ENCODE assay signal across 27 cellular contexts in the genomic region with DNA sequence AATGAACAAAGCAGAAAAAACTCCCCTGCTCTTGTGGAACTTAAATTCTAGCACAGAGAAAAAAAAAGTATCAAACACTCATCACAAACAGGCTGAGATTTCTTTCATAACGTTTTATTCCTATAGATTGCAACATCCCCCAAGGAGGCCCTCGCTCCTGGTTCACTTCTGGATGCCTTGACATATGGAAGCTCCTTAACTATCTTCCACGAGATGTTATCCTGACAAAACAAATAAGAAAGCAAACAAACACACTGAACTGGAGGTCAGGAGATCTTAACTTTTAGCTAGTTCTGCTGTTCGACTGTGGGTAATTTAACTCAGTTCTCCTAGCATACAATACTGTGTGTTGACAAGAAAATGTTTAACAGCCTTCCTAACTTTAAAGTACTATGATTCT.
A peak's percentile ranks its signal among the peaks of the same experiment; 100 is the strongest.
DNase-seq lines count a peak whose midpoint lies in the region; ATAC-seq and TF ChIP-seq lines count a peak whose summit lies in the region.
"Had no signal": no experiment of that assay in that cellular context is flagged by ENCODE, and none has a peak within 500 bp of the region (broad histone marks: within the 10 kb centered on the region; RNA-seq: fewer than 3 reads in every experiment).

No MANE protein-coding gene starts in this region.

- H2BK5ac ChIP-seq in mesendoderm (ENCODE audit: low read length) = no peak overlapping the region

- 69 to 77% methylated on average over 4 of the region's 4 CpGs for WGBS in esophagus squamous epithelium, 2 donors
- WGBS in stomach, 5 donors = 56 to 76% (median 62%) methylated on average over 4 of the region's 4 CpGs
- WGBS in mesendoderm (ENCODE audit: extremely low coverage, insufficient coverage, low lambda C conversion rate) = no CpG with 5 or more reads among the region's 4 CpGs

- H3K79me2 ChIP-seq in OCI-LY3 (ENCODE audit: low read length) (peaks cover 87% of the 10 kb centered on the region), mesendoderm (ENCODE audit: control insufficient read depth, insufficient read depth, low read length) (no peaks in the 10 kb centered on the region)

- no peak overlapping the region for H2AK5ac ChIP-seq in mesendoderm (ENCODE audit: low read length)

- TF ChIP-seq POLR2A in esophagus squamous epithelium (IDR thresholded peaks at IDR 0.05) (no peak), stomach (IDR thresholded peaks at IDR 0.05) (no peak)

- peaks cover 59 to 99% (median 89%) of the 10 kb centered on the region in 10 experiments for H3K4me1 ChIP-seq in BLaER1 treated with 17β-estradiol and CSF1 and Interleukin-3, amounts not matched to agents 10 nM and 100 nM
- peaks cover 99% of the 10 kb centered on the region for H3K4me1 ChIP-seq in OCI-LY3 (ENCODE audit: low read length)
- H3K4me1 ChIP-seq in esophagus squamous epithelium = peaks cover 6 to 67% (median 16%) of the 10 kb centered on the region in 3 donors
- peaks cover 14 to 71% (median 46%) of the 10 kb centered on the region in 4 donors for H3K4me1 ChIP-seq in stomach
- peaks cover 5% of the 10 kb centered on the region for H3K4me1 ChIP-seq in mesendoderm (ENCODE audit: control insufficient read depth, low read depth, low read length)

- H2AFZ ChIP-seq in OCI-LY3 (ENCODE audit: low read depth, low read length) = no peak overlapping the region
- H2AFZ ChIP-seq: hepatocyte had no signal

- H3K27ac ChIP-seq in BLaER1 treated with 17β-estradiol and CSF1 and Interleukin-3, amounts not matched to agents 10 nM and 100 nM = peak overlapping the region in 9 of 11 experiments; percentile 11 to 99 (median 98); a peak in 12 of 22 replicates
- H3K27ac ChIP-seq in OCI-LY3 (ENCODE audit: low read length) (peak overlapping the region; percentile 96), esophagus squamous epithelium (peak overlapping the region in 3 of 4 donors; percentile 73 to 84 (median 82)), stomach (peak overlapping the region in 4 of 5 donors; percentile 58 to 88 (median 82)), mesendoderm (ENCODE audit: low read depth, low read length) (no peak overlapping the region)
- H3K27ac ChIP-seq: hepatocyte, ovary had no signal

- no peak for ATAC-seq in HG03520 (IDR thresholded peaks at IDR 0.05; ENCODE audit: unreplicated experiment)
- ATAC-seq: left lung; stimulated activated naive CD8-positive, alpha-beta T cell treated with anti-CD3 and anti-CD28 coated beads, Interleukin-15, Interleukin-2, amounts not matched to agents 100 U/mL and 50 U/mL, for 24 hours had no signal

- no peak overlapping the region for H3K4me3 ChIP-seq in BLaER1 treated with 17β-estradiol and CSF1 and Interleukin-3, amounts not matched to agents 10 nM and 100 nM
- peak overlapping the region; percentile 64; the same call in 1 of the 2 replicates for H3K4me3 ChIP-seq in OCI-LY3 (ENCODE audit: low read length)
- H3K4me3 ChIP-seq in esophagus squamous epithelium = no peak overlapping the region
- no peak overlapping the region for H3K4me3 ChIP-seq in stomach
- no peak overlapping the region for H3K4me3 ChIP-seq in mesendoderm (ENCODE audit: low read length)
- H3K4me3 ChIP-seq: hepatocyte, left lung, ovary had no signal

- H4K20me1 ChIP-seq in BLaER1 treated with 17β-estradiol and CSF1 and Interleukin-3, amounts not matched to agents 10 nM and 100 nM = no peaks in the 10 kb centered on the region
- no peaks in the 10 kb centered on the region for H4K20me1 ChIP-seq in OCI-LY3 (ENCODE audit: insufficient read depth, low read length)

- intact Hi-C loops in esophagus squamous epithelium (cut with DNase I) (no loop called here), stomach (cut with DNase I; ENCODE audit: low total_unique reads) (no loop called here)

- no peaks in the 10 kb centered on the region for H3K9me3 ChIP-seq in BLaER1 treated with 17β-estradiol and CSF1 and Interleukin-3, amounts not matched to agents 10 nM and 100 nM (replicated peaks in 1 of 11)
- H3K9me3 ChIP-seq in OCI-LY3 (ENCODE audit: insufficient read depth, low read length) (no peaks in the 10 kb centered on the region), esophagus squamous epithelium (no peaks in the 10 kb centered on the region), stomach (no peaks in the 10 kb centered on the region)
- H3K9me3 ChIP-seq: left lung, ovary had no signal

- H3K4ac ChIP-seq in mesendoderm (ENCODE audit: low read depth, low read length) = no peak overlapping the region

- DNase-seq in esophagus squamous epithelium (lab: John Stamatoyannopoulos, UW) (no peak), stomach (no peak), cerebellum (ENCODE audit: low spot score) (no peak), HCEC 1CT (no peak), mesendoderm (no peak)
- DNase-seq: ACHN; activated B cell treated with CpG ODN at 0.5 μM for 24 hours; activated CD4-positive, alpha-beta T cell treated with anti-CD3 and anti-CD28 coated beads, Interleukin-2, amount 50 U/mL, for 48 hours; activated CD8-positive, alpha-beta memory T cell treated with anti-CD3 and anti-CD28 coated beads, Interleukin-2, amount 50 U/mL, for 48 hours; activated naive CD8-positive, alpha-beta T cell treated with anti-CD3 and anti-CD28 coated beads for 36 hours; COR-L47; effector CD8-positive, alpha-beta T cell; erythroblast; foreskin melanocyte; Kasumi-1; left lung; NCI-H1048; NCI-H187; NCI-H524 treated with DMSO at 0.1 percent for 48 hours; ovary; right cardiac atrium; stimulated activated CD4-positive, alpha-beta T cell treated with anti-CD3 and anti-CD28 coated beads, Interleukin-4, amount 100 ng/mL, for 4 hours; stimulated activated naive CD8-positive, alpha-beta T cell treated with anti-CD3 and anti-CD28 coated beads, Interleukin-15, Interleukin-2, amounts not matched to agents 100 U/mL and 50 U/mL, for 24 hours had no signal

- peak overlapping the region in 5 of 11 experiments; percentile 84 to 95 (median 93); a peak in 5 of 22 replicates for H3K4me2 ChIP-seq in BLaER1 treated with 17β-estradiol and CSF1 and Interleukin-3, amounts not matched to agents 10 nM and 100 nM
- H3K4me2 ChIP-seq in OCI-LY3 (ENCODE audit: low read length) (peak overlapping the region; percentile 72), mesendoderm (ENCODE audit: low read length) (no peak overlapping the region)
- H3K4me2 ChIP-seq: hepatocyte had no signal

- H4K5ac ChIP-seq in mesendoderm (ENCODE audit: low read length) = no peak overlapping the region

- H3K18ac ChIP-seq in mesendoderm (ENCODE audit: low read length) = no peak overlapping the region

- no peak overlapping the region for H3K23ac ChIP-seq in mesendoderm (ENCODE audit: low read length)

- TF ChIP-seq CTCF in OCI-LY3 (IDR thresholded peaks at IDR 0.05; ENCODE audit: low read depth, low read length) = no peak
- TF ChIP-seq CTCF in esophagus squamous epithelium (IDR thresholded peaks at IDR 0.05) = no peak
- no peak for TF ChIP-seq CTCF in stomach (IDR thresholded peaks at IDR 0.05)

- H3K36me3 ChIP-seq in BLaER1 treated with 17β-estradiol and CSF1 and Interleukin-3, amounts not matched to agents 10 nM and 100 nM = peaks cover 48 to 81% (median 59%) of the 10 kb centered on the region in 11 experiments
- H3K36me3 ChIP-seq in OCI-LY3 (replicated peaks; ENCODE audit: low read depth, low read length) (peaks cover 8% of the 10 kb centered on the region), esophagus squamous epithelium (peaks cover 0 to 53% (median 0%) of the 10 kb centered on the region in 3 donors), stomach (peaks cover 0 to 43% (median 17%) of the 10 kb centered on the region in 4 donors), mesendoderm (ENCODE audit: control insufficient read depth, insufficient read depth, low read length) (no peaks in the 10 kb centered on the region)
- H3K36me3 ChIP-seq: ovary had no signal

- H3K27me3 ChIP-seq in BLaER1 treated with 17β-estradiol and CSF1 and Interleukin-3, amounts not matched to agents 10 nM and 100 nM = no peaks in the 10 kb centered on the region
- no peaks in the 10 kb centered on the region for H3K27me3 ChIP-seq in OCI-LY3 (ENCODE audit: low read depth, low read length)
- H3K27me3 ChIP-seq in esophagus squamous epithelium = no peaks in the 10 kb centered on the region
- H3K27me3 ChIP-seq in stomach = no peaks in the 10 kb centered on the region
- no peaks in the 10 kb centered on the region for H3K27me3 ChIP-seq in mesendoderm (ENCODE audit: insufficient read depth, low read length, poor library complexity)
- H3K27me3 ChIP-seq: hepatocyte, left lung, ovary had no signal

- no peak overlapping the region for H3K56ac ChIP-seq in mesendoderm (ENCODE audit: low read length)

- no peak overlapping the region for H2BK15ac ChIP-seq in mesendoderm (replicated peaks; ENCODE audit: low read depth)

- H4K8ac ChIP-seq in mesendoderm (ENCODE audit: low read depth, low read length) = no peak overlapping the region

- no peak overlapping the region for H2BK120ac ChIP-seq in mesendoderm (ENCODE audit: low read depth, low read length)

- peaks cover 2% of the 10 kb centered on the region for H3K79me1 ChIP-seq in mesendoderm (ENCODE audit: low read length)

- no peak for TF ChIP-seq EP300 in stomach (IDR thresholded peaks at IDR 0.05)

- 0 out of 22 replicates have a peak overlapping the region, but pooled peaks of 1 of the 11 experiments have one; percentile 83 for H3K9ac ChIP-seq in BLaER1 treated with 17β-estradiol and CSF1 and Interleukin-3, amounts not matched to agents 10 nM and 100 nM
- H3K9ac ChIP-seq in OCI-LY3 (ENCODE audit: low read length) (peak overlapping the region; percentile 93), mesendoderm (ENCODE audit: low read length) (no peak overlapping the region)
